ENCODE assay signal across 22 cellular contexts in genomic region chr4:27020203-27020602, GRCh38.
DNase-seq lines count a peak whose midpoint lies in the region; ATAC-seq and TF ChIP-seq lines count a peak whose summit lies in the region.
"Had no signal": no experiment of that assay in that cellular context is flagged by ENCODE, and none has a peak within 500 bp of the region (broad histone marks: within the 10 kb centered on the region; RNA-seq: fewer than 3 reads in every experiment).

No MANE protein-coding gene starts in this region.

- peak overlapping the region; percentile 3; the same call in 1 of the 2 replicates for H3K27ac ChIP-seq in VCaP
- no peak overlapping the region for H3K27ac ChIP-seq in psoas muscle
- H3K27ac ChIP-seq: 22Rv1, C4-2B, HL-60, Peyer's patch, SK-N-MC had no signal

- no peaks in the 10 kb centered on the region for H3K4me1 ChIP-seq in psoas muscle
- H3K4me1 ChIP-seq: Peyer's patch had no signal

- no peaks in the 10 kb centered on the region for H3K27me3 ChIP-seq in psoas muscle (ENCODE audit: insufficient read depth in 3 of 3, low read length in 2 of 3)
- H3K27me3 ChIP-seq: Peyer's patch had no signal

- peak; percentile 55 for ATAC-seq in HG02678 (IDR thresholded peaks at IDR 0.05; ENCODE audit: unreplicated experiment)
- no peak for ATAC-seq in psoas muscle

- H3K36me3 ChIP-seq in psoas muscle (ENCODE audit: insufficient read depth in 1 of 2, low read depth in 1 of 2): peaks cover 4 to 35% of the 10 kb centered on the region in 2 donors

- peaks cover 10% of the 10 kb centered on the region for H3K4me1 Mint-ChIP-seq in activated CD4-positive, alpha-beta T cell treated with anti-CD3 and anti-CD28 coated beads, Interleukin-2, amount 10 ng/mL, durations not matched to agents 24 days and 14 days
- H3K4me1 Mint-ChIP-seq: B cell had no signal

- H3K9me3 Mint-ChIP-seq in activated CD4-positive, alpha-beta T cell treated with anti-CD3 and anti-CD28 coated beads, Interleukin-2, amount 10 ng/mL, durations not matched to agents 24 days and 14 days: no peaks in the 10 kb centered on the region

- TF ChIP-seq CTCF in VCaP (conservative IDR thresholded peaks at IDR 0.05) (no peak), psoas muscle (IDR thresholded peaks at IDR 0.05) (no peak)

- WGBS in psoas muscle, 3 donors: 94 to 95% (median 95%) methylated on average over 4 of the region's 4 CpGs

- DNase-seq in activated CD4-positive, alpha-beta T cell treated with anti-CD3 and anti-CD28 coated beads, Interleukin-2, amount 10 ng/mL, durations not matched to agents 24 days and 14 days: no peak
- DNase-seq in activated CD4-positive, alpha-beta T cell treated with anti-CD3 and anti-CD28 coated beads for 48 hours: no peak
- DNase-seq in activated gamma-delta T cell treated with Interleukin-2 at 50 U/mL for 16 hours (no peak), CD1c-positive myeloid dendritic cell (ENCODE audit: extremely low spot score) (no peak), psoas muscle (no peak)
- DNase-seq: CD8-positive, alpha-beta memory T cell; DND-41; H7; NCI-H1048; NCI-H1417; NCI-H1694; NCI-H2227 treated with DMSO at 0.1 percent for 48 hours; NCI-H526 treated with DMSO at 0.1 percent for 48 hours; Peyer's patch; SIG-M5 had no signal

- no peak overlapping the region for H3K4me3 ChIP-seq in psoas muscle
- H3K4me3 ChIP-seq: Peyer's patch, SK-N-MC had no signal

- intact Hi-C loops in activated CD4-positive, alpha-beta T cell treated with anti-CD3 and anti-CD28 coated beads, Interleukin-2, amount 10 ng/mL, durations not matched to agents 24 days and 14 days (cut with micrococcal nuclease): no loop called here
- intact Hi-C loops in psoas muscle (cut with DNase I): no loop called here

- H3K4me3 Mint-ChIP-seq in activated CD4-positive, alpha-beta T cell treated with anti-CD3 and anti-CD28 coated beads, Interleukin-2, amount 10 ng/mL, durations not matched to agents 24 days and 14 days: no peak overlapping the region
- H3K4me3 Mint-ChIP-seq: B cell; CD8-positive, alpha-beta memory T cell had no signal

- no peaks in the 10 kb centered on the region for H3K27me3 Mint-ChIP-seq in activated CD4-positive, alpha-beta T cell treated with anti-CD3 and anti-CD28 coated beads, Interleukin-2, amount 10 ng/mL, durations not matched to agents 24 days and 14 days
- H3K27me3 Mint-ChIP-seq: B cell; CD8-positive, alpha-beta memory T cell had no signal

- H3K9me3 ChIP-seq in psoas muscle: no peaks in the 10 kb centered on the region
- H3K9me3 ChIP-seq: Peyer's patch had no signal

- peaks cover 53% of the 10 kb centered on the region for H3K36me3 Mint-ChIP-seq in activated CD4-positive, alpha-beta T cell treated with anti-CD3 and anti-CD28 coated beads, Interleukin-2, amount 10 ng/mL, durations not matched to agents 24 days and 14 days (ENCODE audit: low read depth)

- H3K27ac Mint-ChIP-seq in activated CD4-positive, alpha-beta T cell treated with anti-CD3 and anti-CD28 coated beads, Interleukin-2, amount 10 ng/mL, durations not matched to agents 24 days and 14 days: peak overlapping the region; percentile 38
- H3K27ac Mint-ChIP-seq: B cell had no signal
